In the genomic region with DNA sequence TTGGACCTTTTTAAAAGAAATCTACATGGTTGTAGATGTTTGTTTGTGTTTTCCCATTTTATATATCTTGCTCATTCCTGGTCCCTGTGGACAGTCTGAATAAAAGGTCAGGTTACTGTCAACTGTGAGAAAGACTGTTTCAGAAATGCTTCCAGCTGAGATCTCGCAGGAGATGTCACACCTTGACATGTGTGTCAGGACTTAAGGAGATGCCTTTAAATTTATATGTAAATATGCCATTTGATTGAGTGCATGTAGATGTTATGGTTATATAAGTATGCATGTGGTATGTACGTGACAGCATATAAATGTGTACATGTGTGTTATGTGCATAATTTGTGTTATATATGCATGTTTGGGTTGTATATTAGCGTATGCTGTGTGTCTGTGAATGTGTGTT, we compare ENCODE assay signal across 5 cellular contexts.
"Had no signal": no experiment of that assay in that cellular context is flagged by ENCODE, and none has a peak within 500 bp of the region (broad histone marks: within the 10 kb centered on the region; RNA-seq: fewer than 3 reads in every experiment).

No MANE protein-coding gene starts in this region.

- H3K27ac ChIP-seq: HL-60 had no signal

- DNase-seq: IMR-90, KBM-7, KG1 had no signal

- H3K4me3 ChIP-seq: K562 had no signal
